ENCODE assay signal across 15 cellular contexts in the genomic region with DNA sequence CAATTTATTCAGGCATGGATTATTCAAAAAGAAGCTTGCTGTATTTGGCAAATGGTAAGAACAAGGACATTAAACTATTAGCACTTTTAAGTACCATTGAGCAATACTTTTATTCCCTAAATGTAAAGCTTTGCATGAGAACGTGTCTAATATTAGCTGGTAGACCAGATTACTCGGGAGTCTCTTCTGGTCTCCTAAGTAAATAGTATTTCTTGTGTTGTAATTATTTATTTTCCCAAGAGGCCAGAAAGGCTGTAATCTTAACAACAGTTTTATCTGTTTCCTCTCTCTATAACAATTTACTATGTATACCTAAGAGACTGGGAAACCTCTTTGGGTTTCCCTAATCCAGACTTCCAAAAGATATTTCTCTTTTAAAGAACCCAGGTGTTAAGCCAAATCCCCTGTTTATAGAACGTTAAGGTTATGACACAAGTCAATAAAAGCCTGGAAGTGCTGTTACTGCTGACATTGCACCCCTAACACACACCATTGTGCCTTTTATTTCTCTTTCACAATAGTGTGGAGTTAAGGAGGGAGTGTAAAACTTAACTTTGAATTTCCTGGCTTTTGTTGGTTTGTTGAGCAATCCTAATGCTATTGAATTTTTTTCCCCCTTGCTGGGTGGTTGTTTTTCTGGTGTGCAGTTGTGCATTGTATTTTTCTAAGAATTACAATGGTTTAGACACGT.
DNase-seq lines count a peak whose midpoint lies in the region; ATAC-seq and TF ChIP-seq lines count a peak whose summit lies in the region.
"Had no signal": no experiment of that assay in that cellular context is flagged by ENCODE, and none has a peak within 500 bp of the region (broad histone marks: within the 10 kb centered on the region; RNA-seq: fewer than 3 reads in every experiment).

No MANE protein-coding gene starts in this region.

- peaks cover 12% of the 10 kb centered on the region for H3K4me1 Mint-ChIP-seq in GM23338
- H3K4me1 Mint-ChIP-seq: immature natural killer cell; stimulated activated effector memory CD8-positive, alpha-beta T cell treated with anti-CD3 and anti-CD28 coated beads, Interleukin-12 subunit alpha, Interleukin-12 subunit beta, amount 100 ng/mL, for 72 hours; T-helper 17 cell had no signal

- no peak overlapping the region for H3K27ac Mint-ChIP-seq in GM23338
- H3K27ac Mint-ChIP-seq: immature natural killer cell; stimulated activated effector memory CD8-positive, alpha-beta T cell treated with anti-CD3 and anti-CD28 coated beads, Interleukin-12 subunit alpha, Interleukin-12 subunit beta, amount 100 ng/mL, for 72 hours; T-helper 17 cell had no signal

- ATAC-seq in GM23338 (no peak), esophagus mucosa (peak; percentile 93), HG02571 (IDR thresholded peaks at IDR 0.05; ENCODE audit: unreplicated experiment) (no peak), HG03045 (IDR thresholded peaks at IDR 0.05; ENCODE audit: unreplicated experiment) (no peak), GM18868 (IDR thresholded peaks at IDR 0.05; ENCODE audit: unreplicated experiment) (no peak)
- ATAC-seq: stimulated activated effector memory CD8-positive, alpha-beta T cell treated with anti-CD3 and anti-CD28 coated beads, Interleukin-12 subunit alpha, Interleukin-12 subunit beta, amount 100 ng/mL, for 72 hours; T-helper 17 cell had no signal

- H3K79me2 ChIP-seq in GM23338 (replicated peaks; ENCODE audit: insufficient read depth): no peaks in the 10 kb centered on the region
- H3K79me2 ChIP-seq in osteoblast (ENCODE audit: insufficient read depth, low read length): no peaks in the 10 kb centered on the region

- H3K4me2 ChIP-seq in GM23338 (peak overlapping the region; percentile 52; the same call in 1 of the 2 replicates), osteoblast (ENCODE audit: insufficient read depth, low read length) (no peak overlapping the region)
- H3K4me2 ChIP-seq: BLaER1 treated with 17β-estradiol and CSF1 and Interleukin-3, amounts not matched to agents 10 nM and 100 nM had no signal

- no peaks in the 10 kb centered on the region for H3K36me3 Mint-ChIP-seq in GM23338 (ENCODE audit: low read depth)
- H3K36me3 Mint-ChIP-seq: immature natural killer cell; stimulated activated effector memory CD8-positive, alpha-beta T cell treated with anti-CD3 and anti-CD28 coated beads, Interleukin-12 subunit alpha, Interleukin-12 subunit beta, amount 100 ng/mL, for 72 hours had no signal

- H3K9me3 Mint-ChIP-seq in GM23338: no peaks in the 10 kb centered on the region
- H3K9me3 Mint-ChIP-seq: immature natural killer cell; stimulated activated effector memory CD8-positive, alpha-beta T cell treated with anti-CD3 and anti-CD28 coated beads, Interleukin-12 subunit alpha, Interleukin-12 subunit beta, amount 100 ng/mL, for 72 hours had no signal

- H3K4me1 ChIP-seq in GM23338 (ENCODE audit: insufficient read depth) (peaks cover 15% of the 10 kb centered on the region), osteoblast (ENCODE audit: insufficient read depth, low read length) (peaks cover 7% of the 10 kb centered on the region)
- H3K4me1 ChIP-seq: BLaER1 treated with 17β-estradiol and CSF1 and Interleukin-3, amounts not matched to agents 10 nM and 100 nM had no signal

- no peaks in the 10 kb centered on the region for H3K27me3 ChIP-seq in GM23338 (ENCODE audit: insufficient read depth)
- H3K27me3 ChIP-seq in osteoblast (ENCODE audit: insufficient read depth, low read length): peaks cover 2% of the 10 kb centered on the region
- H3K27me3 ChIP-seq: BLaER1 treated with 17β-estradiol and CSF1 and Interleukin-3, amounts not matched to agents 10 nM and 100 nM had no signal

- no peaks in the 10 kb centered on the region for H3K9me3 ChIP-seq in osteoblast (ENCODE audit: low read depth, low read length)
- H3K9me3 ChIP-seq: BLaER1 treated with 17β-estradiol and CSF1 and Interleukin-3, amounts not matched to agents 10 nM and 100 nM had no signal

- no peak overlapping the region for H3K4me3 Mint-ChIP-seq in GM23338
- H3K4me3 Mint-ChIP-seq: immature natural killer cell; stimulated activated effector memory CD8-positive, alpha-beta T cell treated with anti-CD3 and anti-CD28 coated beads, Interleukin-12 subunit alpha, Interleukin-12 subunit beta, amount 100 ng/mL, for 72 hours; T-helper 17 cell had no signal

- H3F3A ChIP-seq in GM23338 (replicated peaks; ENCODE audit: low read depth): no peaks in the 10 kb centered on the region

- DNase-seq in GM23338 (ENCODE audit: low spot score) (no peak), NCI-H69 (lab: John Stamatoyannopoulos, UW) (peak; percentile 41), osteoblast (ENCODE audit: insufficient read length, low spot score, missing footprints) (peak; percentile 59), SHP77 (lab: John Stamatoyannopoulos, UW) (no peak)
- DNase-seq: activated T-cell treated with anti-CD3 and anti-CD28 coated beads, Interleukin-2, amount 50 U/mL, for 1 hour; immature natural killer cell; NCI-H1436; stimulated activated CD4-positive, alpha-beta T cell treated with anti-CD3 and anti-CD28 coated beads, Interleukin-4, amount 100 ng/mL, for 24 hours; T-helper 17 cell had no signal

- peak overlapping the region; percentile 6; the same call in 1 of the 2 replicates for H2AFZ ChIP-seq in GM23338
- H2AFZ ChIP-seq in osteoblast (ENCODE audit: low read length): peak overlapping the region; percentile 33

- TF ChIP-seq CTCF in GM23338 (conservative IDR thresholded peaks at IDR 0.05; ENCODE audit: low read depth in 2 of 2) (no peak), osteoblast (IDR thresholded peaks at IDR 0.05; ENCODE audit: extremely low read depth, low read depth, low read length) (no peak)

- H3K27ac ChIP-seq in GM23338 (ENCODE audit: low read depth): no peak overlapping the region
- peak overlapping the region; percentile 13 for H3K27ac ChIP-seq in osteoblast (ENCODE audit: low read depth, low read length)
- H3K27ac ChIP-seq: BLaER1 treated with 17β-estradiol and CSF1 and Interleukin-3, amounts not matched to agents 10 nM and 100 nM had no signal

- H3K4me3 ChIP-seq in GM23338: no peak overlapping the region
- H3K4me3 ChIP-seq in osteoblast (ENCODE audit: insufficient read depth, low read length): no peak overlapping the region
- H3K4me3 ChIP-seq: BLaER1 treated with 17β-estradiol and CSF1 and Interleukin-3, amounts not matched to agents 10 nM and 100 nM had no signal

- peaks cover 3% of the 10 kb centered on the region for H3K27me3 Mint-ChIP-seq in GM23338 (ENCODE audit: insufficient read depth, low read depth, poor library complexity)

- H4K20me1 ChIP-seq in GM23338 (replicated peaks; ENCODE audit: insufficient read depth) (no peaks in the 10 kb centered on the region), osteoblast (ENCODE audit: insufficient read depth, low read length) (no peaks in the 10 kb centered on the region)
- H4K20me1 ChIP-seq: BLaER1 treated with 17β-estradiol and CSF1 and Interleukin-3, amounts not matched to agents 10 nM and 100 nM had no signal

- no peaks in the 10 kb centered on the region for H3K9me2 ChIP-seq in GM23338 (ENCODE audit: insufficient read depth)

- no peaks in the 10 kb centered on the region for H3K36me3 ChIP-seq in GM23338 (ENCODE audit: insufficient read depth)
- no peaks in the 10 kb centered on the region for H3K36me3 ChIP-seq in osteoblast (ENCODE audit: insufficient read depth, low read length)
- H3K36me3 ChIP-seq: BLaER1 treated with 17β-estradiol and CSF1 and Interleukin-3, amounts not matched to agents 10 nM and 100 nM had no signal

TF ChIP-seq in GM23338, 12 proteins besides CTCF, POLR2A, EP300 and RAD21:
- TF ChIP-seq, protein P1, sequence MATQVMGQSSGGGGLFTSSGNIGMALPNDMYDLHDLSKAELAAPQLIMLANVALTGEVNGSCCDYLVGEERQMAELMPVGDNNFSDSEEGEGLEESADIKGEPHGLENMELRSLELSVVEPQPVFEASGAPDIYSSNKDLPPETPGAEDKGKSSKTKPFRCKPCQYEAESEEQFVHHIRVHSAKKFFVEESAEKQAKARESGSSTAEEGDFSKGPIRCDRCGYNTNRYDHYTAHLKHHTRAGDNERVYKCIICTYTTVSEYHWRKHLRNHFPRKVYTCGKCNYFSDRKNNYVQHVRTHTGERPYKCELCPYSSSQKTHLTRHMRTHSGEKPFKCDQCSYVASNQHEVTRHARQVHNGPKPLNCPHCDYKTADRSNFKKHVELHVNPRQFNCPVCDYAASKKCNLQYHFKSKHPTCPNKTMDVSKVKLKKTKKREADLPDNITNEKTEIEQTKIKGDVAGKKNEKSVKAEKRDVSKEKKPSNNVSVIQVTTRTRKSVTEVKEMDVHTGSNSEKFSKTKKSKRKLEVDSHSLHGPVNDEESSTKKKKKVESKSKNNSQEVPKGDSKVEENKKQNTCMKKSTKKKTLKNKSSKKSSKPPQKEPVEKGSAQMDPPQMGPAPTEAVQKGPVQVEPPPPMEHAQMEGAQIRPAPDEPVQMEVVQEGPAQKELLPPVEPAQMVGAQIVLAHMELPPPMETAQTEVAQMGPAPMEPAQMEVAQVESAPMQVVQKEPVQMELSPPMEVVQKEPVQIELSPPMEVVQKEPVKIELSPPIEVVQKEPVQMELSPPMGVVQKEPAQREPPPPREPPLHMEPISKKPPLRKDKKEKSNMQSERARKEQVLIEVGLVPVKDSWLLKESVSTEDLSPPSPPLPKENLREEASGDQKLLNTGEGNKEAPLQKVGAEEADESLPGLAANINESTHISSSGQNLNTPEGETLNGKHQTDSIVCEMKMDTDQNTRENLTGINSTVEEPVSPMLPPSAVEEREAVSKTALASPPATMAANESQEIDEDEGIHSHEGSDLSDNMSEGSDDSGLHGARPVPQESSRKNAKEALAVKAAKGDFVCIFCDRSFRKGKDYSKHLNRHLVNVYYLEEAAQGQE (IDR thresholded peaks at IDR 0.05; ENCODE audit: unreplicated experiment): no peak

Comparison
In these comparisons a context has a peak if more than half of its experiments do, and no peak if none do; other contexts are left out.
1. DNase-seq: peak in NCI-H69 (single experiment) and osteoblast (single experiment); none in GM23338 (single experiment) and SHP77 (0 of 2).